Comparison of ENCODE assay signal across 31 cellular contexts in genomic region chr3:14646150-14646573, GRCh38. TPM values are rescaled to one million over a fixed set of nuclear protein-coding genes. Genes with fewer than 3 reads are reported as not detected.
"Had no signal": no experiment of that assay in that cellular context is flagged by ENCODE, and none has a peak within 500 bp of the region (broad histone marks: within the 10 kb centered on the region; RNA-seq: fewer than 3 reads in every experiment).

No MANE protein-coding gene starts in this region.

- H3K27ac ChIP-seq: adrenal gland, body of pancreas, esophagus squamous epithelium, gastroesophageal sphincter, heart right ventricle had no signal

- H3K9me3 Mint-ChIP-seq: activated CD4-positive, alpha-beta memory T cell treated with anti-CD3 and anti-CD28 coated beads for 36 hours; activated naive CD4-positive, alpha-beta T cell treated with anti-CD3 and anti-CD28 coated beads, Interleukin-2, amount 10 ng/mL, durations not matched to agents 7 days and 5 days; activated naive CD4-positive, alpha-beta T cell treated with anti-CD3 and anti-CD28 coated beads, Interleukin-2, amount 50 U/mL, for 72 hours; effector memory CD8-positive, alpha-beta T cell had no signal

- H3K4me3 Mint-ChIP-seq: activated CD4-positive, alpha-beta memory T cell treated with anti-CD3 and anti-CD28 coated beads for 36 hours; activated CD4-positive, alpha-beta T cell treated with anti-CD3 and anti-CD28 coated beads for 36 hours; activated CD4-positive, alpha-beta T cell treated with anti-CD3 and anti-CD28 coated beads, Interleukin-2, amount 10 ng/mL, durations not matched to agents 24 days and 14 days; activated CD8-positive, alpha-beta T cell treated with anti-CD3 and anti-CD28 coated beads, Interleukin-2, amount 10 ng/mL, durations not matched to agents 7 days and 5 days; activated naive CD4-positive, alpha-beta T cell treated with anti-CD3 and anti-CD28 coated beads, Interleukin-2, amount 10 ng/mL, durations not matched to agents 7 days and 5 days; activated T-helper 1 cell treated with anti-CD3 and anti-CD28 coated beads, Interleukin-12 subunit alpha, Interleukin-12 subunit beta, Interleukin-2, Interleukin-4 antibody, amounts not matched to agents 30 ng/mL and 10 ng/mL and 1 ng/mL, durations not matched to agents 14 hours and 24 hours and 36 hours; effector memory CD8-positive, alpha-beta T cell had no signal

- H3K27me3 ChIP-seq: body of pancreas had no signal

- H3K27me3 Mint-ChIP-seq: activated CD4-positive, alpha-beta memory T cell treated with anti-CD3 and anti-CD28 coated beads for 36 hours; activated CD4-positive, alpha-beta T cell treated with anti-CD3 and anti-CD28 coated beads for 36 hours had no signal

- H3K27ac Mint-ChIP-seq: activated CD4-positive, alpha-beta memory T cell treated with anti-CD3 and anti-CD28 coated beads for 36 hours; activated CD4-positive, alpha-beta T cell treated with anti-CD3 and anti-CD28 coated beads for 36 hours; activated CD4-positive, alpha-beta T cell treated with anti-CD3 and anti-CD28 coated beads, Interleukin-2, amount 10 ng/mL, durations not matched to agents 24 days and 14 days; activated CD8-positive, alpha-beta T cell treated with anti-CD3 and anti-CD28 coated beads, Interleukin-2, amount 10 ng/mL, durations not matched to agents 7 days and 5 days; activated naive CD4-positive, alpha-beta T cell treated with anti-CD3 and anti-CD28 coated beads, Interleukin-2, amount 10 ng/mL, durations not matched to agents 7 days and 5 days; activated naive CD4-positive, alpha-beta T cell treated with anti-CD3 and anti-CD28 coated beads, Interleukin-2, amount 50 U/mL, for 72 hours; activated T-helper 1 cell treated with anti-CD3 and anti-CD28 coated beads, Interleukin-12 subunit alpha, Interleukin-12 subunit beta, Interleukin-2, Interleukin-4 antibody, amounts not matched to agents 30 ng/mL and 10 ng/mL and 1 ng/mL, durations not matched to agents 14 hours and 24 hours and 36 hours; effector memory CD8-positive, alpha-beta T cell had no signal

- H3K4me1 ChIP-seq: adrenal gland had no signal

- H3K4me3 ChIP-seq: adrenal gland, body of pancreas, esophagus squamous epithelium, gastroesophageal sphincter, heart right ventricle had no signal

- ATAC-seq: activated CD4-positive, alpha-beta T cell treated with anti-CD3 and anti-CD28 coated beads for 36 hours; activated CD8-positive, alpha-beta T cell treated with anti-CD3 and anti-CD28 coated beads, Interleukin-2, amount 10 ng/mL, durations not matched to agents 7 days and 5 days; activated naive CD4-positive, alpha-beta T cell treated with anti-CD3 and anti-CD28 coated beads, Interleukin-2, amount 50 U/mL, for 72 hours; body of pancreas; effector memory CD8-positive, alpha-beta T cell; gastroesophageal sphincter had no signal

- DNase-seq: activated CD4-positive, alpha-beta memory T cell treated with anti-CD3 and anti-CD28 coated beads for 36 hours; activated CD4-positive, alpha-beta T cell treated with anti-CD3 and anti-CD28 coated beads for 36 hours; activated CD4-positive, alpha-beta T cell treated with anti-CD3 and anti-CD28 coated beads, Interleukin-2, amount 10 ng/mL, durations not matched to agents 24 days and 14 days; activated CD4-positive, CD25-positive, alpha-beta regulatory T cell; activated CD4-positive, CD25-positive, alpha-beta regulatory T cell treated with anti-CD3 and anti-CD28 coated beads, Interleukin-2, amount 50 U/mL, for 72 hours; activated CD8-positive, alpha-beta T cell treated with anti-CD3 and anti-CD28 coated beads, Interleukin-2, amount 10 ng/mL, durations not matched to agents 7 days and 5 days; activated gamma-delta T cell; activated naive CD4-positive, alpha-beta T cell; activated naive CD4-positive, alpha-beta T cell treated with anti-CD3 and anti-CD28 coated beads, Interleukin-2, amount 10 ng/mL, durations not matched to agents 7 days and 5 days; activated T-cell treated with anti-CD3 and anti-CD28 coated beads, Interleukin-2, amount 50 U/mL, for 48 hours; adrenal gland; amygdala; aorta; body of pancreas; caudate nucleus; cortex of kidney; dermis blood vessel endothelial cell; effector CD4-positive, alpha-beta T cell; effector memory CD8-positive, alpha-beta T cell; esophagus squamous epithelium; foreskin melanocyte; heart right ventricle; T-helper 2 cell had no signal

- H3K36me3 ChIP-seq: adrenal gland, esophagus squamous epithelium, gastroesophageal sphincter, heart right ventricle had no signal

RNA-seq across cellular contexts. Expression of gene C3orf20, which starts 28.8 kb away (rescaled TPM):
- total RNA-seq: activated CD4-positive, alpha-beta T cell treated with anti-CD3 and anti-CD28 coated beads for 36 hours; body of pancreas; chondrocyte; dermis blood vessel endothelial cell; esophagus squamous epithelium; fibroblast of lung; fibroblast of villous mesenchyme; glomerular endothelial cell had no signal
- polyA plus RNA-seq: adrenal gland, aorta, esophagus, fibroblast of lung, heart right ventricle had no signal
